Comparison of ENCODE assay signal across 18 cellular contexts in the genomic region with DNA sequence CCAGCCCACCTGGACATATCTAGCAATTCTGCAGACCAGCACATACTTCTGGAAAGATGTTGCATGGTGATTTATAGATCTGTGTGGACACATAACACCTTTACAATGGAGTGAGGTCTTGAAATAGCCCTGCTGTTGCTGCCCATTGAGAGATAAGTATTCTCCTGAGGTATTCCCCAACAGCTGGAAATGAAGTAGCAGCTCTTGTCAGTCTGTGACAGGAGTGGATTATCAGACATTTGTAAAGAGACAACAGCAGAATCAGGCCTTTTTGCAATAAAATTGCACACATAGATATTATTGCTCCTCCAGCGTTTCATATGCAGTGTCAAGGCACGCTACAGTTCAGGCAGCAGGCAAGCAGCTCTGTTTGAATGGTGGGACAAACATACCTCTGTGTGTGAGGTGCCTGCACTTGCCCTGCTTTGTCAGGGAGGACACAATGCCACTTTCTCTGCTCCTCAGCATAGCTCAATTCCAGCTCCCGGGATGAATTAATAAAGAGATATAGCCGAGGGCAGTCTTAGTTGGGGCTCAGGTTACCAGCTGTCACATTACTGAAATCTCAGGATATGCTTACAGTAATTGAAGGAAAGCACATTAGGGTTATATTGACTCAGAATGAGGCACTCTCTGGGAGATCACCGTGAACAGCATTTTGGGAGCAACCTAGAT. TPM values are rescaled to one million over a fixed set of nuclear protein-coding genes. Genes with fewer than 3 reads are reported as not detected.
A peak's percentile ranks its signal among the peaks of the same experiment; 100 is the strongest.
DNase-seq lines count a peak whose midpoint lies in the region; ATAC-seq and TF ChIP-seq lines count a peak whose summit lies in the region.
"Had no signal": no experiment of that assay in that cellular context is flagged by ENCODE, and none has a peak within 500 bp of the region (broad histone marks: within the 10 kb centered on the region; RNA-seq: fewer than 3 reads in every experiment).

No MANE protein-coding gene starts in this region.

- H3K4me2 ChIP-seq in SK-N-SH (no peak overlapping the region), neural cell (ENCODE audit: low read length) (peak overlapping the region; percentile 28)

- H3K27me3 ChIP-seq in SK-N-SH (ENCODE audit: insufficient read depth) (no peaks in the 10 kb centered on the region), neural cell (ENCODE audit: insufficient read depth, low read depth, low read length) (no peaks in the 10 kb centered on the region)
- H3K27me3 ChIP-seq: pancreas had no signal

- no peak for TF ChIP-seq CTCF in SK-N-SH (IDR thresholded peaks at IDR 0.05)
- no peak for TF ChIP-seq CTCF in neural cell (IDR thresholded peaks at IDR 0.05; ENCODE audit: poor library complexity, severe bottlenecking)

- POLR2A ChIA-PET in SK-N-SH (lab: Yijun Ruan, JAX) = interaction anchor here (1.5 kb wide), 1 partner anchor 50 kb away, joined by 3 read pairs; a partner anchor contains a TSS

- no peaks in the 10 kb centered on the region for H3F3A ChIP-seq in SK-N-SH (replicated peaks; ENCODE audit: insufficient read depth)
- peaks cover 9% of the 10 kb centered on the region for H3F3A ChIP-seq in neural cell (ENCODE audit: insufficient read depth, low read length, poor library complexity, severe bottlenecking)

- 58% methylated on average over 4 of the region's 5 CpGs for WGBS in SK-N-SH (ENCODE audit: low lambda C conversion rate)

- H3K9me3 ChIP-seq in SK-N-SH (no peaks in the 10 kb centered on the region), neural cell (ENCODE audit: low read length) (no peaks in the 10 kb centered on the region)
- H3K9me3 ChIP-seq: left ventricle myocardium inferior, pancreas had no signal

- H3K9me2 ChIP-seq in SK-N-SH (no peaks in the 10 kb centered on the region), neural cell (ENCODE audit: insufficient read depth, low read length) (no peaks in the 10 kb centered on the region)

- H3K36me3 ChIP-seq in SK-N-SH (replicated peaks in 1 of 2; ENCODE audit: control insufficient read depth in 1 of 2, insufficient read depth in 2 of 2, low read length in 1 of 2) (peaks cover 0 to 3% of the 10 kb centered on the region in 2 experiments), neural cell (ENCODE audit: insufficient read depth, low read length) (no peaks in the 10 kb centered on the region)
- H3K36me3 ChIP-seq: left ventricle myocardium inferior, pancreas had no signal

- ATAC-seq in GM19452 (IDR thresholded peaks at IDR 0.05; ENCODE audit: unreplicated experiment) = no peak
- ATAC-seq: activated naive CD4-positive, alpha-beta T cell treated with anti-CD3 and anti-CD28 coated beads, Interleukin-2, amount 50 U/mL, for 72 hours; pancreas had no signal

- H3K4me3 ChIP-seq in SK-N-SH (ENCODE audit: low read depth in 2 of 2, low read length in 1 of 2) (no peak overlapping the region), neural cell (ENCODE audit: low read length) (peak overlapping the region; percentile 42)
- H3K4me3 ChIP-seq: GM23248, left ventricle myocardium inferior, pancreas, skin epidermis had no signal

- no peak overlapping the region for H2AFZ ChIP-seq in SK-N-SH (ENCODE audit: low read depth)
- no peak overlapping the region for H2AFZ ChIP-seq in neural cell (ENCODE audit: low read depth, low read length)
- H2AFZ ChIP-seq: GM23248 had no signal

- H3K4me1 ChIP-seq in SK-N-SH (ENCODE audit: control insufficient read depth in 1 of 2, insufficient read depth in 2 of 2, low read depth in 1 of 2, low read length in 1 of 2) = peaks cover 0 to 26% of the 10 kb centered on the region in 2 experiments; a peak in 2 of 4 replicates
- H3K4me1 ChIP-seq: pancreas had no signal

- H3K9ac ChIP-seq in SK-N-SH (no peak overlapping the region), neural cell (ENCODE audit: low read length) (peak overlapping the region; percentile 53)
- H3K9ac ChIP-seq: GM23248 had no signal

- TF ChIP-seq EP300 in SK-N-SH (IDR thresholded peaks at IDR 0.05; ENCODE audit: borderline replicate concordance in 1 of 2, low read depth in 1 of 2, low read length in 1 of 2) (no peak), neural cell (conservative IDR thresholded peaks at IDR 0.05; ENCODE audit: poor library complexity, severe bottlenecking) (peak; percentile 75)

- H3K27ac ChIP-seq in SK-N-SH (ENCODE audit: low read depth in 2 of 2, low read length in 1 of 2) (peak overlapping the region in 1 of 2 experiments; percentile 58; a peak in 2 of 4 replicates), neural cell (ENCODE audit: low read length) (peak overlapping the region; percentile 82), substantia nigra (ENCODE audit: low read depth, low read length, poor library complexity, severe bottlenecking) (no peak overlapping the region), caudate nucleus (ENCODE audit: low read depth, low read length) (no peak overlapping the region)
- H3K27ac ChIP-seq: GM23248, left ventricle myocardium inferior, pancreas, skin epidermis had no signal

- DNase-seq in NCI-H2081 (lab: John Stamatoyannopoulos, UW) = peak; percentile 25 to 68
- DNase-seq in NCI-H2081 treated with DMSO at 0.1 percent for 48 hours (lab: John Stamatoyannopoulos, UW) = no peak
- peak; percentile 40 to 45 for DNase-seq in NCI-H1930 (lab: John Stamatoyannopoulos, UW)
- peak; percentile 32 for DNase-seq in SK-N-SH
- DNase-seq in substantia nigra (lab: John Stamatoyannopoulos, UW) = no peak
- DNase-seq in caudate nucleus (lab: John Stamatoyannopoulos, UW) = no peak
- DNase-seq: activated CD4-positive, alpha-beta T cell treated with anti-CD3 and anti-CD28 coated beads for 4 hours; CD4-positive, CD25-positive, alpha-beta regulatory T cell; effector CD8-positive, alpha-beta T cell; GM23248; left ventricle myocardium inferior; pancreas; Right ventricle myocardium superior; trophoblast cell had no signal

- no peak for TF ChIP-seq RAD21 in SK-N-SH (IDR thresholded peaks at IDR 0.05; ENCODE audit: low read length)
- no peak for TF ChIP-seq RAD21 in neural cell (conservative IDR thresholded peaks at IDR 0.05)

- H3K79me2 ChIP-seq in SK-N-SH (ENCODE audit: insufficient read depth) (peaks cover 4% of the 10 kb centered on the region; the same call in 1 of the 2 replicates), neural cell (replicated peaks; ENCODE audit: insufficient read depth, low read length) (no peaks in the 10 kb centered on the region)

- CTCF ChIA-PET in SK-N-SH (lab: Yijun Ruan, JAX) = interaction anchor here (1.0 to 1.5 kb wide), 5 partner anchors 27 to 753 kb away, joined by 3 read pairs; no protein-coding TSS in a partner anchor

- H4K20me1 ChIP-seq in SK-N-SH (ENCODE audit: insufficient read depth) (no peaks in the 10 kb centered on the region), neural cell (ENCODE audit: insufficient read depth) (no peaks in the 10 kb centered on the region)

TF ChIP-seq in SK-N-SH, 30 proteins besides CTCF, POLR2A, EP300 and RAD21:
- TF ChIP-seq TCF12 (IDR thresholded peaks at IDR 0.05) = no peak

TF ChIP-seq in neural cell, 6 proteins besides CTCF, POLR2A, EP300 and RAD21:
- TF ChIP-seq TAF1 (IDR thresholded peaks at IDR 0.05; ENCODE audit: low read depth) = no peak
- TF ChIP-seq SMC3 (conservative IDR thresholded peaks at IDR 0.05; ENCODE audit: poor library complexity) = no peak
- TF ChIP-seq MXI1 (conservative IDR thresholded peaks at IDR 0.05; ENCODE audit: poor library complexity, severe bottlenecking) = peak; percentile 23
- TF ChIP-seq POLR2AphosphoS5 (IDR thresholded peaks at IDR 0.05) = peak; percentile 65
- no peak for TF ChIP-seq EZH2 (IDR thresholded peaks at IDR 0.05; ENCODE audit: borderline replicate concordance, insufficient read depth, low read length, poor library complexity, severe bottlenecking)
- TF ChIP-seq, protein P1, sequence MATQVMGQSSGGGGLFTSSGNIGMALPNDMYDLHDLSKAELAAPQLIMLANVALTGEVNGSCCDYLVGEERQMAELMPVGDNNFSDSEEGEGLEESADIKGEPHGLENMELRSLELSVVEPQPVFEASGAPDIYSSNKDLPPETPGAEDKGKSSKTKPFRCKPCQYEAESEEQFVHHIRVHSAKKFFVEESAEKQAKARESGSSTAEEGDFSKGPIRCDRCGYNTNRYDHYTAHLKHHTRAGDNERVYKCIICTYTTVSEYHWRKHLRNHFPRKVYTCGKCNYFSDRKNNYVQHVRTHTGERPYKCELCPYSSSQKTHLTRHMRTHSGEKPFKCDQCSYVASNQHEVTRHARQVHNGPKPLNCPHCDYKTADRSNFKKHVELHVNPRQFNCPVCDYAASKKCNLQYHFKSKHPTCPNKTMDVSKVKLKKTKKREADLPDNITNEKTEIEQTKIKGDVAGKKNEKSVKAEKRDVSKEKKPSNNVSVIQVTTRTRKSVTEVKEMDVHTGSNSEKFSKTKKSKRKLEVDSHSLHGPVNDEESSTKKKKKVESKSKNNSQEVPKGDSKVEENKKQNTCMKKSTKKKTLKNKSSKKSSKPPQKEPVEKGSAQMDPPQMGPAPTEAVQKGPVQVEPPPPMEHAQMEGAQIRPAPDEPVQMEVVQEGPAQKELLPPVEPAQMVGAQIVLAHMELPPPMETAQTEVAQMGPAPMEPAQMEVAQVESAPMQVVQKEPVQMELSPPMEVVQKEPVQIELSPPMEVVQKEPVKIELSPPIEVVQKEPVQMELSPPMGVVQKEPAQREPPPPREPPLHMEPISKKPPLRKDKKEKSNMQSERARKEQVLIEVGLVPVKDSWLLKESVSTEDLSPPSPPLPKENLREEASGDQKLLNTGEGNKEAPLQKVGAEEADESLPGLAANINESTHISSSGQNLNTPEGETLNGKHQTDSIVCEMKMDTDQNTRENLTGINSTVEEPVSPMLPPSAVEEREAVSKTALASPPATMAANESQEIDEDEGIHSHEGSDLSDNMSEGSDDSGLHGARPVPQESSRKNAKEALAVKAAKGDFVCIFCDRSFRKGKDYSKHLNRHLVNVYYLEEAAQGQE (IDR thresholded peaks at IDR 0.05; ENCODE audit: borderline replicate concordance) = peak; percentile 20

RNA-seq across cellular contexts. Expression of a gene that starts 49.4 kb away (rescaled TPM):
- polyA plus RNA-seq in SK-N-SH (2012; rRNA removed) (12.1 and 13.2 TPM in 2 replicates), neural cell (33.8 and 41.1 TPM in 2 replicates)
- 11.8 and 12.8 TPM in 2 replicates for polyA plus RNA-seq in SK-N-SH (2012; cell fraction: cytosol; rRNA removed)
- 37.6 and 42.3 TPM in 2 replicates for polyA plus RNA-seq in SK-N-SH (2012; cell fraction: nucleus; rRNA removed)
- 85.7 and 118 TPM in 2 replicates for polyA minus RNA-seq in neural cell

Comparison
In these comparisons a context has a peak if more than half of its experiments do, and no peak if none do; other contexts are left out.
1. DNase-seq: peak in NCI-H2081 (2 of 2), NCI-H1930 (2 of 2) and SK-N-SH (single experiment); none in NCI-H2081 treated with DMSO at 0.1 percent for 48 hours (single experiment), substantia nigra (0 of 49) and caudate nucleus (0 of 61).